Comparison of ENCODE assay signal across 9 cellular contexts in genomic region chr7:95684505-95684904, GRCh38.
"Had no signal": no experiment of that assay in that cellular context is flagged by ENCODE, and none has a peak within 500 bp of the region (broad histone marks: within the 10 kb centered on the region; RNA-seq: fewer than 3 reads in every experiment).

No MANE protein-coding gene starts in this region.

- H3K36me3 ChIP-seq: brain microvascular endothelial cell, left ventricle myocardium inferior, right lobe of liver had no signal

- DNase-seq: activated CD4-positive, alpha-beta T cell treated with anti-CD3 and anti-CD28 coated beads, Interleukin-2, amount 50 U/mL, for 1 hour; activated CD8-positive, alpha-beta memory T cell treated with anti-CD3 and anti-CD28 coated beads for 24 hours; activated naive CD8-positive, alpha-beta T cell treated with anti-CD3 and anti-CD28 coated beads, Interleukin-2, amount 10 ng/mL, durations not matched to agents 7 days and 5 days; endodermal cell; left ventricle myocardium inferior; right lobe of liver; stimulated activated CD4-positive, alpha-beta T cell treated with anti-CD3 and anti-CD28 coated beads, Interleukin-1b, Interleukin-23, amount 100 ng/mL, for 48 hours; stimulated activated naive CD8-positive, alpha-beta T cell treated with anti-CD3 and anti-CD28 coated beads, Interleukin-15, amount 100 ng/mL, for 72 hours had no signal

- H3K27ac ChIP-seq: brain microvascular endothelial cell, right lobe of liver had no signal

- H3K9me3 ChIP-seq: left ventricle myocardium inferior, right lobe of liver had no signal

- ATAC-seq: stimulated activated naive CD8-positive, alpha-beta T cell treated with anti-CD3 and anti-CD28 coated beads, Interleukin-15, amount 100 ng/mL, for 72 hours had no signal

- H3K27me3 ChIP-seq: brain microvascular endothelial cell, right lobe of liver had no signal

- H3K4me1 ChIP-seq: right lobe of liver had no signal

- H3K4me3 ChIP-seq: left ventricle myocardium inferior, right lobe of liver had no signal
